Comparison of ENCODE assay signal across 15 cellular contexts in the genomic region with DNA sequence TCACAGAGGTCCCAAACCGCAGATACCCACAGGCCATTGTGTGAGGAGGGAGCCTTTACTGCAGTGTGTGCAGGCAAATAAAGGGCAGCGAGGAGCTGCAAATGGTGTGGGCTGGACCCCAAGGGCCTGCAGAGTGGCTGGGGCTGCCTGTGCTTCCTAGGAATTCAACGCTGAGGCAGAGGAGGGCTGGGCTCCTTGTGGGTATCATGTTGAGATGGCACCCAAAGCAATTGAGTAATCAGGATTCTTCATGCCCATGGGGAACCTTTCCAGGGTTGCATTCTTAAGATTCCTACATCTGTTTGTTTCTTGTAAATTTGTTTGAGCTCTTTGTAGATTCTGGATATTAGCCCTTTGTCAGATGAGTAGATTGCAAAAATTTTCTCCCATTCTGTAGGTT.
A peak's percentile ranks its signal among the peaks of the same experiment; 100 is the strongest.
DNase-seq lines count a peak whose midpoint lies in the region; ATAC-seq and TF ChIP-seq lines count a peak whose summit lies in the region.
"Had no signal": no experiment of that assay in that cellular context is flagged by ENCODE, and none has a peak within 500 bp of the region (broad histone marks: within the 10 kb centered on the region; RNA-seq: fewer than 3 reads in every experiment).

No MANE protein-coding gene starts in this region.

- H3K27ac Mint-ChIP-seq in neural progenitor cell, result no peak overlapping the region
- H3K27ac Mint-ChIP-seq in natural killer cell treated with Interleukin-12 subunit alpha and Interleukin-12 subunit beta and Interleukin-15 and Interleukin-18, amount 100 ng/mL, for 72 hours, result no peak overlapping the region
- H3K27ac Mint-ChIP-seq in activated T-cell treated with anti-CD3 and anti-CD28 coated beads, Interleukin-2, amount 50 U/mL, for 72 hours, result no peak overlapping the region
- H3K27ac Mint-ChIP-seq: activated CD4-positive, alpha-beta memory T cell treated with anti-CD3 and anti-CD28 coated beads, Interleukin-2, amount 10 ng/mL, durations not matched to agents 7 days and 5 days; stimulated activated memory B cell treated with anti-CD40 and anti-IgM and Interleukin-4, amounts not matched to agents 10 μg/mL and 1 μg/mL and 100 μg/mL, for 72 hours had no signal

- H3K9me3 ChIP-seq in NT2/D1 (ENCODE audit: insufficient read depth, low read length) (no peaks in the 10 kb centered on the region), neural progenitor cell (ENCODE audit: low read depth) (no peaks in the 10 kb centered on the region)

- H3K9ac ChIP-seq in NT2/D1 (ENCODE audit: insufficient read length, low read depth) (no peak overlapping the region), neural progenitor cell (no peak overlapping the region)

- H4K20me1 ChIP-seq in neural progenitor cell (ENCODE audit: low read depth), result no peaks in the 10 kb centered on the region

- no peaks in the 10 kb centered on the region for H3K27me3 ChIP-seq in NT2/D1 (ENCODE audit: insufficient read depth, insufficient read length)
- no peaks in the 10 kb centered on the region for H3K27me3 ChIP-seq in neural progenitor cell

- no peak overlapping the region for H3K4me2 ChIP-seq in neural progenitor cell

- no peaks in the 10 kb centered on the region for H3K27me3 Mint-ChIP-seq in neural progenitor cell (ENCODE audit: insufficient read depth, low read depth)
- no peaks in the 10 kb centered on the region for H3K27me3 Mint-ChIP-seq in natural killer cell treated with Interleukin-12 subunit alpha and Interleukin-12 subunit beta and Interleukin-15 and Interleukin-18, amount 100 ng/mL, for 72 hours
- H3K27me3 Mint-ChIP-seq in activated T-cell treated with anti-CD3 and anti-CD28 coated beads, Interleukin-2, amount 50 U/mL, for 72 hours (ENCODE audit: low read depth), result no peaks in the 10 kb centered on the region
- H3K27me3 Mint-ChIP-seq: stimulated activated memory B cell treated with anti-CD40 and anti-IgM and Interleukin-4, amounts not matched to agents 10 μg/mL and 1 μg/mL and 100 μg/mL, for 72 hours had no signal

- peak; percentile 87 for DNase-seq in EH (ENCODE audit: low read depth)
- DNase-seq in NT2/D1 (ENCODE audit: low read depth, low spot score), result peak; percentile 36
- peak; percentile 42 for DNase-seq in epithelial cell of esophagus (ENCODE audit: low read depth)
- peak; percentile 23 for DNase-seq in neural progenitor cell (ENCODE audit: low spot score)
- DNase-seq in natural killer cell treated with Interleukin-12 subunit alpha and Interleukin-12 subunit beta and Interleukin-15 and Interleukin-18, amount 100 ng/mL, for 72 hours (ENCODE audit: low spot score), result no peak
- DNase-seq in activated T-cell treated with anti-CD3 and anti-CD28 coated beads, Interleukin-2, amount 50 U/mL, for 72 hours, result no peak
- DNase-seq: activated CD4-positive, alpha-beta memory T cell treated with anti-CD3 and anti-CD28 coated beads, Interleukin-2, amount 10 ng/mL, durations not matched to agents 7 days and 5 days; C1 segment of cervical spinal cord; central memory CD4-positive, alpha-beta T cell; NCI-H1092; stimulated activated CD4-positive, alpha-beta T cell treated with anti-CD3 and anti-CD28 coated beads, Interleukin-4, amount 100 ng/mL, for 24 hours had no signal

- H3K4me3 Mint-ChIP-seq in neural progenitor cell, result no peak overlapping the region
- no peak overlapping the region for H3K4me3 Mint-ChIP-seq in natural killer cell treated with Interleukin-12 subunit alpha and Interleukin-12 subunit beta and Interleukin-15 and Interleukin-18, amount 100 ng/mL, for 72 hours
- no peak overlapping the region for H3K4me3 Mint-ChIP-seq in activated T-cell treated with anti-CD3 and anti-CD28 coated beads, Interleukin-2, amount 50 U/mL, for 72 hours
- H3K4me3 Mint-ChIP-seq: activated CD4-positive, alpha-beta memory T cell treated with anti-CD3 and anti-CD28 coated beads, Interleukin-2, amount 10 ng/mL, durations not matched to agents 7 days and 5 days; stimulated activated memory B cell treated with anti-CD40 and anti-IgM and Interleukin-4, amounts not matched to agents 10 μg/mL and 1 μg/mL and 100 μg/mL, for 72 hours had no signal

- H3K9me3 Mint-ChIP-seq in neural progenitor cell, result peaks cover 4% of the 10 kb centered on the region
- H3K9me3 Mint-ChIP-seq in natural killer cell treated with Interleukin-12 subunit alpha and Interleukin-12 subunit beta and Interleukin-15 and Interleukin-18, amount 100 ng/mL, for 72 hours, result no peaks in the 10 kb centered on the region
- peaks cover 1 to 4% of the 10 kb centered on the region in 2 donors for H3K9me3 Mint-ChIP-seq in activated T-cell treated with anti-CD3 and anti-CD28 coated beads, Interleukin-2, amount 50 U/mL, for 72 hours

- no peak for TF ChIP-seq CTCF in epithelial cell of esophagus (IDR thresholded peaks at IDR 0.05; ENCODE audit: insufficient read depth, low read depth, low read length, missing control alignments)
- TF ChIP-seq CTCF in neural progenitor cell (IDR thresholded peaks at IDR 0.05), result no peak

- no peaks in the 10 kb centered on the region for H3K36me3 ChIP-seq in NT2/D1 (ENCODE audit: insufficient read depth, insufficient read length, low read length)
- H3K36me3 ChIP-seq in neural progenitor cell, result no peaks in the 10 kb centered on the region

- H3K79me2 ChIP-seq in neural progenitor cell (ENCODE audit: low read depth), result no peaks in the 10 kb centered on the region

- ATAC-seq in GM19328 (IDR thresholded peaks at IDR 0.05; ENCODE audit: unreplicated experiment) (no peak), GM19455 (IDR thresholded peaks at IDR 0.05; ENCODE audit: unreplicated experiment) (no peak)
- ATAC-seq in natural killer cell treated with Interleukin-12 subunit alpha and Interleukin-12 subunit beta and Interleukin-15 and Interleukin-18, amount 100 ng/mL, for 72 hours, result no peak
- no peak for ATAC-seq in activated T-cell treated with anti-CD3 and anti-CD28 coated beads, Interleukin-2, amount 50 U/mL, for 72 hours (replicated peaks in 1 of 2)
- ATAC-seq: stimulated activated memory B cell treated with anti-CD40 and anti-IgM and Interleukin-4, amounts not matched to agents 10 μg/mL and 1 μg/mL and 100 μg/mL, for 72 hours had no signal

- no peak overlapping the region for H2AFZ ChIP-seq in neural progenitor cell (replicated peaks)

- H3K4me3 ChIP-seq in NT2/D1 (ENCODE audit: insufficient read length, low read depth) (no peak overlapping the region), epithelial cell of esophagus (ENCODE audit: low read length) (no peak overlapping the region), neural progenitor cell (no peak overlapping the region)

- H3K4me1 ChIP-seq in NT2/D1 (ENCODE audit: insufficient read depth, insufficient read length) (no peaks in the 10 kb centered on the region), neural progenitor cell (no peaks in the 10 kb centered on the region)

- H3F3A ChIP-seq in neural progenitor cell (ENCODE audit: low read depth), result no peaks in the 10 kb centered on the region

- H3K4me1 Mint-ChIP-seq in neural progenitor cell, result peaks cover 7% of the 10 kb centered on the region
- H3K4me1 Mint-ChIP-seq in natural killer cell treated with Interleukin-12 subunit alpha and Interleukin-12 subunit beta and Interleukin-15 and Interleukin-18, amount 100 ng/mL, for 72 hours (ENCODE audit: low read depth in 2 of 2), result peaks cover 8 to 9% of the 10 kb centered on the region in 2 donors
- peaks cover 10% of the 10 kb centered on the region for H3K4me1 Mint-ChIP-seq in activated T-cell treated with anti-CD3 and anti-CD28 coated beads, Interleukin-2, amount 50 U/mL, for 72 hours (ENCODE audit: low read depth)
- H3K4me1 Mint-ChIP-seq: stimulated activated memory B cell treated with anti-CD40 and anti-IgM and Interleukin-4, amounts not matched to agents 10 μg/mL and 1 μg/mL and 100 μg/mL, for 72 hours had no signal

- no peak overlapping the region for H3K27ac ChIP-seq in neural progenitor cell
- H3K27ac ChIP-seq: epithelial cell of prostate had no signal

- no peaks in the 10 kb centered on the region for H3K36me3 Mint-ChIP-seq in neural progenitor cell
- no peaks in the 10 kb centered on the region for H3K36me3 Mint-ChIP-seq in natural killer cell treated with Interleukin-12 subunit alpha and Interleukin-12 subunit beta and Interleukin-15 and Interleukin-18, amount 100 ng/mL, for 72 hours
- H3K36me3 Mint-ChIP-seq in activated T-cell treated with anti-CD3 and anti-CD28 coated beads, Interleukin-2, amount 50 U/mL, for 72 hours (ENCODE audit: insufficient read depth in 2 of 2), result peaks cover 2 to 4% of the 10 kb centered on the region in 2 donors
- H3K36me3 Mint-ChIP-seq: stimulated activated memory B cell treated with anti-CD40 and anti-IgM and Interleukin-4, amounts not matched to agents 10 μg/mL and 1 μg/mL and 100 μg/mL, for 72 hours had no signal

Comparison
In these comparisons a context has a peak if more than half of its experiments do, and no peak if none do; other contexts are left out.
1. DNase-seq: peak in EH (single experiment), NT2/D1 (single experiment), epithelial cell of esophagus (single experiment) and neural progenitor cell (single experiment); none in natural killer cell treated with Interleukin-12 subunit alpha and Interleukin-12 subunit beta and Interleukin-15 and Interleukin-18, amount 100 ng/mL, for 72 hours (single experiment) and activated T-cell treated with anti-CD3 and anti-CD28 coated beads, Interleukin-2, amount 50 U/mL, for 72 hours (0 of 2).